27 cellular contexts compared by ENCODE assay signal in the genomic region with DNA sequence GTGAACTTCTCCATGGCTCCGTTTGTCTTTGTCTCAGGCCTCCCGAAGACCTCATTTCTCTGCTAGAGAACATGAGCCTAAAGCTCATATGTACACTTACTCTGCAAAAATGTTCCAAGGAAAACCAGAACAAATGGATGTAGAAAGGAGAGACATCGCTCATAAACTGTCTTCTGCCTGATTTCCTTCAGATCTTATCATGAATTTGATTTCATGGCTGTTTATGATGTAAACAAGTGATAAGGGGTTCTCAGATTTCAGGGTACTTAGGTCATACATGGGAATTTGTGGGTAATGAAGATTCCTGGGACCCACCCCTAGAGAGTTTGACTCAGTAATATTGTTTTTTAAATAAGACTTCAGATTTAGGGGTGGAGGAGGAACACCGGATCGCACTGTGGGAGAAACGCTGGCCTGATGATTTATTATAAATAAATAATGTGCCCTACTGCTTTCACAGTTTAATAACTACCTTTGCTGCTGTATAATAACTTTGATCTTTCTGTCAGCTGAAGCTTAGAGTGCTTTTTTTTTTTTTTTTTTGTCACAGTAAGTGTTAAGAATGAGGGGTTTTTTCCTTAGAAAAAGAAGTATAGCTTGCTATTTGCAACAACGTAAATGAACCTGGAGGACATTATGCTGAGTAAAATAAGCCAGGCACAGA. TPM values are rescaled to one million over a fixed set of nuclear protein-coding genes. Genes with fewer than 3 reads are reported as not detected.
DNase-seq lines count a peak whose midpoint lies in the region; ATAC-seq, FAIRE-seq and TF ChIP-seq lines count a peak whose summit lies in the region.
"Had no signal": no experiment of that assay in that cellular context is flagged by ENCODE, and none has a peak within 500 bp of the region (broad histone marks: within the 10 kb centered on the region; RNA-seq: fewer than 3 reads in every experiment).

No MANE protein-coding gene starts in this region.

- POLR2A ChIA-PET in HEK293 (lab: Yijun Ruan, JAX): interaction anchor here (0.6 kb wide), 2 partner anchors 15 to 821 kb away, joined by 3 to 6 read pairs; no protein-coding TSS in a partner anchor
- POLR2A ChIA-PET in WTC11 (lab: Charles Lee): interaction anchor here (0.6 kb wide), 1 partner anchor 531 kb away, joined by 3 read pairs; no protein-coding TSS in a partner anchor

- H2AFZ ChIP-seq in astrocyte (ENCODE audit: low read depth, low read length) (no peak overlapping the region), parathyroid adenoma (peak overlapping the region; percentile 10)

- H3K9me3 ChIP-seq in HEK293 (ENCODE audit: control insufficient read depth, insufficient read depth, low read depth, low read length) (no peaks in the 10 kb centered on the region), astrocyte (ENCODE audit: insufficient read depth, low read depth, low read length) (no peaks in the 10 kb centered on the region), parathyroid adenoma (ENCODE audit: control insufficient read depth, low read length) (no peaks in the 10 kb centered on the region), small intestine (ENCODE audit: control insufficient read depth, low read depth) (no peaks in the 10 kb centered on the region)
- H3K9me3 ChIP-seq: breast epithelium, pancreas, thoracic aorta had no signal

- peak; percentile 33 for DNase-seq in NCI-H69 (lab: John Stamatoyannopoulos, UW)
- peak; percentile 68 for DNase-seq in astrocyte (ENCODE audit: low read depth)
- DNase-seq in small intestine: no peak
- no peak for DNase-seq in WTC11 (ENCODE audit: low spot score)
- no peak for DNase-seq in OCI-M2 (lab: John Stamatoyannopoulos, UW; ENCODE audit: unreplicated experiment)
- no peak for DNase-seq in NCI-H2107 treated with DMSO at 0.1 percent for 48 hours (lab: John Stamatoyannopoulos, UW; ENCODE audit: unreplicated experiment)
- DNase-seq: activated CD4-positive, alpha-beta memory T cell treated with anti-CD3 and anti-CD28 coated beads for 36 hours; effector CD8-positive, alpha-beta T cell; erythroblast; HCEC 1CT; islet precursor cell; NCI-H1436; NCI-H526 treated with DMSO at 0.1 percent for 48 hours; nephron progenitor cell; pancreas; right cardiac atrium; RPMI8226; stimulated activated naive CD8-positive, alpha-beta T cell treated with anti-CD3 and anti-CD28 coated beads, Interleukin-15, Interleukin-2, amounts not matched to agents 100 U/mL and 50 U/mL, for 24 hours had no signal

- H3K27ac ChIP-seq in HEK293 (ENCODE audit: extremely low read depth, low read depth, low read length) (peak overlapping the region; percentile 55), astrocyte (ENCODE audit: low read depth, low read length) (no peak overlapping the region), parathyroid adenoma (no peak overlapping the region), small intestine (ENCODE audit: low read depth in 1 of 2, low read length in 1 of 2) (no peak overlapping the region)
- H3K27ac ChIP-seq: breast epithelium, pancreas, thoracic aorta had no signal

- TF ChIP-seq CTCF in HEK293 (tag by site-specific recombination; IDR thresholded peaks at IDR 0.05) (no peak), astrocyte (IDR thresholded peaks at IDR 0.05; ENCODE audit: insufficient read depth, low read depth, low read length) (no peak), parathyroid adenoma (IDR thresholded peaks at IDR 0.05) (no peak), WTC11 (IDR thresholded peaks at IDR 0.05) (no peak)

- peaks cover 4% of the 10 kb centered on the region for H3K27me3 Mint-ChIP-seq in astrocyte (ENCODE audit: low read depth, unreplicated experiment)
- peaks cover 2% of the 10 kb centered on the region; the same call in 1 of the 2 replicates for H3K27me3 Mint-ChIP-seq in WTC11 (ENCODE audit: low read depth)

- no peaks in the 10 kb centered on the region for H3K36me3 Mint-ChIP-seq in astrocyte (ENCODE audit: low read depth, unreplicated experiment)
- no peaks in the 10 kb centered on the region for H3K36me3 Mint-ChIP-seq in WTC11
- H3K36me3 Mint-ChIP-seq: activated CD4-positive, alpha-beta memory T cell treated with anti-CD3 and anti-CD28 coated beads for 36 hours; CD14-positive monocyte had no signal

- CTCF ChIA-PET in HEK293 (lab: Yijun Ruan, JAX) (interaction anchor here (0.6 to 1.3 kb wide), 4 partner anchors 16 to 515 kb away, joined by 3 read pairs; partner anchors contain the start of gene CFLAR), WTC11 (lab: Charles Lee) (no interaction called here)

- H3K79me2 ChIP-seq in astrocyte (ENCODE audit: insufficient read depth, low read length) (no peaks in the 10 kb centered on the region), parathyroid adenoma (no peaks in the 10 kb centered on the region)

- H3K27ac Mint-ChIP-seq in astrocyte (ENCODE audit: unreplicated experiment) (no peak overlapping the region), WTC11 (no peak overlapping the region)
- H3K27ac Mint-ChIP-seq: activated CD4-positive, alpha-beta memory T cell treated with anti-CD3 and anti-CD28 coated beads for 36 hours; CD14-positive monocyte; nephron progenitor cell had no signal

- H3K36me3 ChIP-seq in HEK293 (ENCODE audit: control insufficient read depth in 2 of 2, insufficient read depth in 1 of 2, low read length in 2 of 2) (no peaks in the 10 kb centered on the region), astrocyte (ENCODE audit: insufficient read depth, low read length) (no peaks in the 10 kb centered on the region), parathyroid adenoma (ENCODE audit: control insufficient read depth, insufficient read depth, low read length) (no peaks in the 10 kb centered on the region), small intestine (ENCODE audit: control insufficient read depth in 2 of 2, insufficient read depth in 2 of 2, low read length in 2 of 2) (no peaks in the 10 kb centered on the region)
- H3K36me3 ChIP-seq: breast epithelium had no signal

- peaks cover 16% of the 10 kb centered on the region for H3K4me1 ChIP-seq in HEK293 (ENCODE audit: control insufficient read depth, insufficient read depth, low read length)
- peaks cover 18% of the 10 kb centered on the region for H3K4me1 ChIP-seq in astrocyte (ENCODE audit: insufficient read depth, low read length)
- H3K4me1 ChIP-seq in parathyroid adenoma: peaks cover 6% of the 10 kb centered on the region
- peaks cover 0 to 3% of the 10 kb centered on the region in 2 donors for H3K4me1 ChIP-seq in small intestine (ENCODE audit: control insufficient read depth in 2 of 2, insufficient read depth in 1 of 2, low read depth in 1 of 2, low read length in 1 of 2)
- H3K4me1 ChIP-seq: breast epithelium had no signal

- no peak overlapping the region for H3K9ac ChIP-seq in astrocyte (ENCODE audit: low read length)
- H3K9ac ChIP-seq in parathyroid adenoma: no peak overlapping the region

- no peaks in the 10 kb centered on the region for H3K27me3 ChIP-seq in astrocyte (ENCODE audit: insufficient read depth, low read length)
- H3K27me3 ChIP-seq in parathyroid adenoma (ENCODE audit: control insufficient read depth, insufficient read depth, low read length): no peaks in the 10 kb centered on the region
- no peaks in the 10 kb centered on the region for H3K27me3 ChIP-seq in small intestine (ENCODE audit: control insufficient read depth in 2 of 2, insufficient read depth in 2 of 2, low read length in 2 of 2)
- H3K27me3 ChIP-seq: breast epithelium, pancreas had no signal

- no peaks in the 10 kb centered on the region for H4K20me1 ChIP-seq in astrocyte (ENCODE audit: insufficient read depth, low read length)

- H3K4me3 Mint-ChIP-seq in astrocyte (ENCODE audit: unreplicated experiment): no peak overlapping the region
- no peak overlapping the region for H3K4me3 Mint-ChIP-seq in WTC11
- H3K4me3 Mint-ChIP-seq: activated CD4-positive, alpha-beta memory T cell treated with anti-CD3 and anti-CD28 coated beads for 36 hours; CD14-positive monocyte; nephron progenitor cell had no signal

- 57 to 77% (median 76%) methylated on average over 7 of the region's 7 CpGs for WGBS in small intestine, 3 donors

- H3K4me3 ChIP-seq in HEK293 (ENCODE audit: low read depth, low read length) (no peak overlapping the region), astrocyte (ENCODE audit: insufficient read depth, low read depth, low read length) (no peak overlapping the region), parathyroid adenoma (ENCODE audit: low read depth, low read length) (no peak overlapping the region), small intestine (ENCODE audit: low read depth in 1 of 2, low read length in 2 of 2) (no peak overlapping the region)
- H3K4me3 ChIP-seq: breast epithelium, pancreas, thoracic aorta had no signal

- H3K4me1 Mint-ChIP-seq in astrocyte (ENCODE audit: low read depth, unreplicated experiment) (peaks cover 18% of the 10 kb centered on the region), WTC11 (no peaks in the 10 kb centered on the region)

- no peak overlapping the region for H3K4me2 ChIP-seq in astrocyte (ENCODE audit: low read length)
- peak overlapping the region; percentile 43 for H3K4me2 ChIP-seq in parathyroid adenoma (ENCODE audit: low read length)

- FAIRE-seq in astrocyte (lab: Jason Lieb, UNC) (no peak), small intestine (lab: Jason Lieb, UNC) (no peak)
- FAIRE-seq: colon, frontal cortex, GM19239, pancreas had no signal

- H3K9me3 Mint-ChIP-seq in astrocyte (ENCODE audit: unreplicated experiment) (no peaks in the 10 kb centered on the region), WTC11 (no peaks in the 10 kb centered on the region)
- H3K9me3 Mint-ChIP-seq: activated CD4-positive, alpha-beta memory T cell treated with anti-CD3 and anti-CD28 coated beads for 36 hours; nephron progenitor cell had no signal

- ATAC-seq in WTC11: no peak
- ATAC-seq: activated CD4-positive, CD25-positive, alpha-beta regulatory T cell treated with anti-CD3 and anti-CD28 coated beads, Interleukin-2, amount 50 U/mL, for 24 hours; pancreas; right cardiac atrium; stimulated activated naive CD8-positive, alpha-beta T cell treated with anti-CD3 and anti-CD28 coated beads, Interleukin-15, Interleukin-2, amounts not matched to agents 100 U/mL and 50 U/mL, for 24 hours had no signal

TF ChIP-seq in HEK293, 187 proteins besides CTCF, POLR2A, EP300 and RAD21 (continues in another document):
- TF ChIP-seq ZNF19 (tag by site-specific recombination; IDR thresholded peaks at IDR 0.05; ENCODE audit: low read depth) (no peak), ZBTB21 (tag by site-specific recombination; IDR thresholded peaks at IDR 0.05) (peak; percentile 90), TCF7L2 (IDR thresholded peaks at IDR 0.05; ENCODE audit: borderline replicate concordance, low read depth, low read length) (no peak; the same call in 1 of the 2 replicates), ZNF677 (tag by site-specific recombination; IDR thresholded peaks at IDR 0.05) (no peak)

TF ChIP-seq in WTC11, 78 proteins besides CTCF, POLR2A, EP300 and RAD21:
- no peak for TF ChIP-seq CBFB (CRISPR knock-in tag; IDR thresholded peaks at IDR 0.05; ENCODE audit: low read depth)
- no peak for TF ChIP-seq ZNF671 (CRISPR knock-in tag; IDR thresholded peaks at IDR 0.05)
- TF ChIP-seq SMAD4 (CRISPR knock-in tag; IDR thresholded peaks at IDR 0.05): no peak
- no peak for TF ChIP-seq TEAD4 (CRISPR knock-in tag; IDR thresholded peaks at IDR 0.05)
- no peak for TF ChIP-seq NR3C1 (CRISPR knock-in tag; conservative IDR thresholded peaks at IDR 0.05; ENCODE audit: low read depth)

RNA-seq across cellular contexts. Expression of gene AOX1, which starts 14.9 kb away (rescaled TPM):
- total RNA-seq in astrocyte: 1.6 and 3.4 TPM in 2 replicates
- polyA plus RNA-seq in small intestine: 10 to 100 TPM in 1 of 3 donors, 1 to 10 TPM in 1, under 1 TPM in 1; 0.45 to 27.3 (median 1.6) TPM
- 3.6 to 5.4 TPM (median 4.8 TPM) in 3 replicates for total RNA-seq in WTC11 (2021)
- polyA plus RNA-seq: CD14-positive monocyte had no signal

Comparison
In these comparisons a context has a peak if more than half of its experiments do, and no peak if none do; other contexts are left out.
1. DNase-seq: peak in NCI-H69 (single experiment) and astrocyte (single experiment); none in small intestine (single experiment), WTC11 (single experiment), OCI-M2 (single experiment) and NCI-H2107 treated with DMSO at 0.1 percent for 48 hours (single experiment).
2. Of the 8 proteins assayed by ChIP-seq in both HEK293 and WTC11: peak only in HEK293: ZBTB21; only in WTC11: none; in both: none; in neither: 7.